Comparison of ENCODE assay signal across 27 cellular contexts in the genomic region with DNA sequence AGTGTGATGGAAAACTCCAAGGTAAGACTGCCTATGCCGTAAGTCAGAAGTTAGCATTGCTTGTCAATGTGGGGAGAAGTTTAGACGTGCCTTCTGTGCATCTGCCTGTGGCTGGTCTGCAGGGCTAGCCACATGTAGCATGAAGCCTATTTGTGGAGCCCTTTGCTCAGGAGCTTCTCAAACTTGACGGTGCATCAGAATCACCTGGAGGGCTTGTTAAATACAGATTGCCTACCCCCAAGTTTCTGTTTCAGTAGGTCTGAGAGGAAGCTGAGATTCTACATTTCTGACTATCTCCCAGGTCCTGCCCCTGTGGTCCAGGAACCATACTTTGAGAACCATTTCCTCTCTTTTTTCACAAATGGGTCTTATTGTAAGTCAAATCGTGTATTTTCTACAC.
"Had no signal": no experiment of that assay in that cellular context is flagged by ENCODE, and none has a peak within 500 bp of the region (broad histone marks: within the 10 kb centered on the region; RNA-seq: fewer than 3 reads in every experiment).

No MANE protein-coding gene starts in this region.

- H3K27me3 ChIP-seq: brain microvascular endothelial cell had no signal

- H3K4me3 Mint-ChIP-seq: activated B cell treated with CpG ODN at 0.5 μM for 24 hours; activated CD8-positive, alpha-beta T cell treated with anti-CD3 and anti-CD28 coated beads for 36 hours; activated naive CD8-positive, alpha-beta T cell; activated T-cell treated with anti-CD3 and anti-CD28 coated beads, Interleukin-2, amount 50 U/mL, for 4 hours; activated T-helper 17 cell treated with anti-CD3 and anti-CD28 coated beads, Interleukin-2, amount 50 U/mL, for 72 hours; endodermal cell; T-helper 17 cell; T-helper 2 cell treated with Interferon-gamma antibody and Interleukin-4, amounts not matched to agents 5 μg/mL and 100 μg/mL, for 36 hours had no signal

- H3K27ac ChIP-seq: brain microvascular endothelial cell, WERI-Rb-1 had no signal

- H3K4me1 Mint-ChIP-seq: activated B cell treated with CpG ODN at 0.5 μM for 24 hours; activated T-helper 17 cell treated with anti-CD3 and anti-CD28 coated beads, Interleukin-2, amount 50 U/mL, for 72 hours; T-helper 17 cell had no signal

- H3K27ac Mint-ChIP-seq: activated B cell treated with CpG ODN at 0.5 μM for 24 hours; activated CD8-positive, alpha-beta T cell treated with anti-CD3 and anti-CD28 coated beads for 36 hours; activated naive CD8-positive, alpha-beta T cell; activated T-helper 17 cell treated with anti-CD3 and anti-CD28 coated beads, Interleukin-2, amount 50 U/mL, for 72 hours; endodermal cell; T-helper 17 cell; T-helper 2 cell treated with Interferon-gamma antibody and Interleukin-4, amounts not matched to agents 5 μg/mL and 100 μg/mL, for 36 hours had no signal

- ATAC-seq: activated CD4-positive, CD25-positive, alpha-beta regulatory T cell treated with anti-CD3 and anti-CD28 coated beads, Interleukin-2, amount 50 U/mL, for 24 hours; activated CD8-positive, alpha-beta T cell treated with anti-CD3 and anti-CD28 coated beads for 36 hours; activated T-cell treated with anti-CD3 and anti-CD28 coated beads, Interleukin-2, amount 50 U/mL, for 4 hours; activated T-helper 17 cell treated with anti-CD3 and anti-CD28 coated beads, Interleukin-2, amount 50 U/mL, for 72 hours; esophagus mucosa; T-helper 17 cell had no signal

- DNase-seq: activated B cell treated with CpG ODN at 0.5 μM for 24 hours; activated CD4-positive, alpha-beta T cell treated with anti-CD3 and anti-CD28 coated beads for 48 hours; activated CD4-positive, alpha-beta T cell treated with anti-CD3 and anti-CD28 coated beads, Interleukin-2, amount 50 U/mL, for 1 hour; activated CD4-positive, alpha-beta T cell treated with anti-CD3 and anti-CD28 coated beads, Interleukin-2, amount 50 U/mL, for 48 hours; activated CD8-positive, alpha-beta memory T cell treated with anti-CD3 and anti-CD28 coated beads for 24 hours; activated CD8-positive, alpha-beta T cell treated with anti-CD3 and anti-CD28 coated beads for 36 hours; activated effector memory CD4-positive, alpha-beta T cell treated with Interleukin-2 at 50 U/mL for 16 hours; activated gamma-delta T cell treated with Interleukin-2 at 50 U/mL for 16 hours; activated naive CD4-positive, alpha-beta T cell treated with anti-CD3 and anti-CD28 coated beads, Interleukin-2, amount 50 U/mL, for 16 hours; activated naive CD4-positive, alpha-beta T cell treated with Interleukin-2 at 50 U/mL for 16 hours; activated T-cell treated with anti-CD3 and anti-CD28 coated beads, Interleukin-2, amount 50 U/mL, for 4 hours; amniotic stem cell; anterior cingulate cortex; brain microvascular endothelial cell; caudate nucleus; effector memory CD4-positive, alpha-beta T cell; endodermal cell; foreskin fibroblast; T-helper 1 cell; T-helper 17 cell; T1000; WERI-Rb-1 had no signal

- H3K9me3 Mint-ChIP-seq: activated B cell treated with CpG ODN at 0.5 μM for 24 hours; activated CD8-positive, alpha-beta T cell treated with anti-CD3 and anti-CD28 coated beads for 36 hours; activated T-cell treated with anti-CD3 and anti-CD28 coated beads, Interleukin-2, amount 50 U/mL, for 4 hours; activated T-helper 17 cell treated with anti-CD3 and anti-CD28 coated beads, Interleukin-2, amount 50 U/mL, for 72 hours; endodermal cell; T-helper 2 cell treated with Interferon-gamma antibody and Interleukin-4, amounts not matched to agents 5 μg/mL and 100 μg/mL, for 36 hours had no signal

- H3K27me3 Mint-ChIP-seq: activated CD8-positive, alpha-beta T cell treated with anti-CD3 and anti-CD28 coated beads for 36 hours; activated naive CD8-positive, alpha-beta T cell had no signal

- H3K36me3 Mint-ChIP-seq: activated naive CD8-positive, alpha-beta T cell had no signal

- H3K36me3 ChIP-seq: brain microvascular endothelial cell, WERI-Rb-1 had no signal
